Comparison of ENCODE assay signal across 1 cellular context in genomic region chr7:134616611-134617010, GRCh38.
TF ChIP-seq lines count a peak whose summit lies in the region.

No MANE protein-coding gene starts in this region.

TF ChIP-seq in A549, 52 proteins besides CTCF, POLR2A, EP300 and RAD21:
- no peak for TF ChIP-seq REST (IDR thresholded peaks at IDR 0.05)
- peak; percentile 79 for TF ChIP-seq MAFK (IDR thresholded peaks at IDR 0.05; ENCODE audit: partially characterized antibody)
- no peak for TF ChIP-seq CBX8 (IDR thresholded peaks at IDR 0.05)
